8 cellular contexts compared by ENCODE assay signal in the genomic region with DNA sequence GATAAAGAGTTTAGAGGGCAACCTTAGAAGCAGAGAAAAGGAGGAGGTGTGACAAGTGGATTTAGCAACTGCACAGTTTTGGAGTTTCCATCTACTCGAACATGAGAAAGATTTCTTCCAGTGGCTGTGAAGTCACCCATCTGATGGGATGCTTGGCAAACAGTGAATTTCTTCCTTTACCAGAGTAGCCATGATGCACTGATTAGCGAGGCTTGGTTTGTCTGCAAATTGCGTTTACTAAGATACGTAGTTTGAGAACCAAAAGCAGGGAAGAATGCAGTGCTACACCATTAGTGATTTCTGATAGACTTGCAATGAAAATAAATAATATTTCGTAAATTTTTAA. TPM values are rescaled to one million over a fixed set of nuclear protein-coding genes. Genes with fewer than 3 reads are reported as not detected.
DNase-seq lines count a peak whose midpoint lies in the region; ATAC-seq and TF ChIP-seq lines count a peak whose summit lies in the region.

No MANE protein-coding gene starts in this region.

- TF ChIP-seq EP300 in sigmoid colon (IDR thresholded peaks at IDR 0.05), result no peak

- intact Hi-C loops in esophagus squamous epithelium (cut with DNase I) (no loop called here), sigmoid colon (cut with DNase I) (no loop called here)

- DNase-seq in RWPE2 (ENCODE audit: low spot score), result no peak
- no peak for DNase-seq in esophagus squamous epithelium (lab: John Stamatoyannopoulos, UW)
- DNase-seq in sigmoid colon, result no peak
- no peak for DNase-seq in pons (ENCODE audit: low spot score)
- DNase-seq in germinal center (ENCODE audit: low spot score), result no peak
- DNase-seq in SIG-M5 treated with dmso at 0.1 percent for 504 hours (lab: John Stamatoyannopoulos, UW; ENCODE audit: unreplicated experiment), result no peak
- no peak for DNase-seq in SIG-M5 (lab: John Stamatoyannopoulos, UW)

- H3K4me3 ChIP-seq in GM08714 (ENCODE audit: low read length), result peak overlapping the region; percentile 97
- peak overlapping the region; percentile 64 for H3K4me3 ChIP-seq in RWPE2 (ENCODE audit: severe bottlenecking)
- peak overlapping the region; percentile 74 to 96 (median 90) for H3K4me3 ChIP-seq in esophagus squamous epithelium
- peak overlapping the region; percentile 61 to 87 (median 76) for H3K4me3 ChIP-seq in sigmoid colon

- H3K4me1 ChIP-seq in RWPE2 (ENCODE audit: insufficient read depth, poor library complexity, severe bottlenecking), result peaks cover 32% of the 10 kb centered on the region
- H3K4me1 ChIP-seq in esophagus squamous epithelium, result peaks cover 0 to 38% (median 11%) of the 10 kb centered on the region in 3 donors
- H3K4me1 ChIP-seq in sigmoid colon, result peaks cover 0 to 19% (median 6%) of the 10 kb centered on the region in 4 donors

- H3K27ac ChIP-seq in RWPE2 (ENCODE audit: poor library complexity, severe bottlenecking) (peak overlapping the region; percentile 94), esophagus squamous epithelium (peak overlapping the region; percentile 88 to 94 (median 92)), sigmoid colon (peak overlapping the region; percentile 79 to 88 (median 84))

- H3K36me3 ChIP-seq in RWPE2 (ENCODE audit: low read depth), result peaks cover 32% of the 10 kb centered on the region
- no peaks in the 10 kb centered on the region for H3K36me3 ChIP-seq in esophagus squamous epithelium
- H3K36me3 ChIP-seq in sigmoid colon, result no peaks in the 10 kb centered on the region

- ATAC-seq in RWPE2 (ENCODE audit: low read depth), result no peak

- WGBS in esophagus squamous epithelium, 2 donors, result 31 to 47% methylated on average over 5 of the region's 5 CpGs
- 17 to 39% methylated on average over 5 of the region's 5 CpGs for WGBS in sigmoid colon, 2 donors

- H3K9me3 ChIP-seq in RWPE2 (ENCODE audit: severe bottlenecking) (no peaks in the 10 kb centered on the region), esophagus squamous epithelium (no peaks in the 10 kb centered on the region), sigmoid colon (no peaks in the 10 kb centered on the region)

- H3K27me3 ChIP-seq in RWPE2 (ENCODE audit: insufficient read depth, poor library complexity, severe bottlenecking) (no peaks in the 10 kb centered on the region), esophagus squamous epithelium (no peaks in the 10 kb centered on the region), sigmoid colon (no peaks in the 10 kb centered on the region)

- TF ChIP-seq CTCF in RWPE2 (IDR thresholded peaks at IDR 0.05; ENCODE audit: poor library complexity, severe bottlenecking) (no peak), esophagus squamous epithelium (IDR thresholded peaks at IDR 0.05) (no peak), sigmoid colon (IDR thresholded peaks at IDR 0.05) (no peak)

- TF ChIP-seq POLR2A in esophagus squamous epithelium (IDR thresholded peaks at IDR 0.05) (no peak), sigmoid colon (IDR thresholded peaks at IDR 0.05) (no peak)

RNA-seq across cellular contexts. Expression of a gene that starts 0.8 kb away (rescaled TPM):
- total RNA-seq in esophagus squamous epithelium (10 to 100 TPM in 3 of 4 donors, 1 to 10 TPM in 1; 8.6 to 35.6 (median 18.9) TPM), sigmoid colon (1 to 10 TPM; 3.3 to 8.6 (median 7.8) TPM)
- polyA plus RNA-seq in sigmoid colon, result 10 to 100 TPM; 13.2 to 24.5 (median 23.9) TPM
